In genomic region chr12:49338830-49339463, GRCh38 we compare ENCODE assay signal across 2 cellular contexts.
TF ChIP-seq lines count a peak whose summit lies in the region.

No MANE protein-coding gene starts in this region.

TF ChIP-seq in GM23338, 12 proteins besides CTCF, POLR2A, EP300 and RAD21:
- TF ChIP-seq ETS1 (IDR thresholded peaks at IDR 0.05) (no peak), POLR2AphosphoS5 (IDR thresholded peaks at IDR 0.05; ENCODE audit: low read depth) (no peak), EZH2phosphoT487 (IDR thresholded peaks at IDR 0.05; ENCODE audit: unreplicated experiment) (no peak), STAT1 (IDR thresholded peaks at IDR 0.05; ENCODE audit: unreplicated experiment) (no peak), ZNF462 (CRISPR knock-in tag; IDR thresholded peaks at IDR 0.05) (no peak), CREB1 (CRISPR knock-in tag; IDR thresholded peaks at IDR 0.05; ENCODE audit: low read depth) (no peak), JUNB (IDR thresholded peaks at IDR 0.05; ENCODE audit: unreplicated experiment) (no peak), EZH2 (IDR thresholded peaks at IDR 0.05; ENCODE audit: low read depth, unreplicated experiment) (no peak), ZNF114 (CRISPR knock-in tag; IDR thresholded peaks at IDR 0.05) (no peak), REST (IDR thresholded peaks at IDR 0.05; ENCODE audit: unreplicated experiment) (no peak), ZNF331 (CRISPR knock-in tag; IDR thresholded peaks at IDR 0.05; ENCODE audit: low read depth) (no peak), NANOG (IDR thresholded peaks at IDR 0.05; ENCODE audit: borderline replicate concordance) (no peak)

TF ChIP-seq in H1, 55 proteins besides CTCF, POLR2A, EP300 and RAD21:
- no peak for TF ChIP-seq JUN (IDR thresholded peaks at IDR 0.05; ENCODE audit: low read depth, low read length)
- TF ChIP-seq CHD2 (IDR thresholded peaks at IDR 0.05; ENCODE audit: low read length) = no peak
- TF ChIP-seq RNF2 (IDR thresholded peaks at IDR 0.05; ENCODE audit: borderline replicate concordance, low read depth, low read length, missing control alignments, poor library complexity, severe bottlenecking) = peak; percentile 42
- peak; percentile 32 for TF ChIP-seq SUZ12 (IDR thresholded peaks at IDR 0.05; ENCODE audit: low read length)
- no peak for TF ChIP-seq SIRT6 (IDR thresholded peaks at IDR 0.05; ENCODE audit: low read length)
TF ChIP-seq in H1: peak in this region for 2.
